ENCODE assay signal across 22 cellular contexts in the genomic region with DNA sequence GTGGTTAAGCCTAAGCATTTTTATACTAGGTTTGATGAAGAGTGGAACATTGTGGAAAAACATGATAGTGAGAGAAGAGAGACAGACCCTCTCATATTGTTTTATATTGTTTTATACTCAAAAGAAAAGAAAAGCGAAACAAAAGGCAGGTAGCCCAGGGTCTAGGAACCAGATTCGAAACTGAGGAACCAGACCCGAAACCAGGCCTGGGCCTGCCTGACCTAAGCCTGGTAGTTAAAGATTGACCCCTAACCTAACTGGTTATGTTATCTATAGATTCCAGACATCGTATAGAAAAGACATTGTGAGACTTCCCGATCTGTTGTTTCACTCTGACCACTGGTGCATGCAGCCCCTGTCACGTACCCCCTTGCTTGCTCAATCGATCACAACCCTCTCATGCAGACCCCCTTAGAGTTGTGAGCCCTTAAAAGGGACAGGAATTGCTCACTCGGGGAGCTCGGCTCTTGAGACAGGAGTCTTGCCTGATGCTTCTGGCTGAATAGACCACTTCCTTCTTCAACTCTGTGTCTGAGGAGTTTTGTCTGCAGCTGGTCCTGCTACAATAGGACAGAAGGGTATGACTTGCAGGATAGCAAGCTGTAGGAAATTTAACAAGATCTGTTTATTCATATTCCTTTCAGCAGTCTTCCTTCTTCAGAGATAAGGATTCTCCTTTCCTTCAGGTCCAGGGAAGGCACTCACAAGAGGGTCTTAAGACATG.
DNase-seq lines count a peak whose midpoint lies in the region; ATAC-seq, FAIRE-seq and TF ChIP-seq lines count a peak whose summit lies in the region.
"Had no signal": no experiment of that assay in that cellular context is flagged by ENCODE, and none has a peak within 500 bp of the region (broad histone marks: within the 10 kb centered on the region; RNA-seq: fewer than 3 reads in every experiment).

No MANE protein-coding gene starts in this region.

- H3K9ac ChIP-seq in H1 (replicated peaks in 1 of 4; ENCODE audit: extremely low read depth in 1 of 4, low read depth in 3 of 4, low read length in 3 of 4): no peak overlapping the region

- no peak overlapping the region for H3K27ac ChIP-seq in H1 (ENCODE audit: low read depth, low read length)
- no peak overlapping the region for H3K27ac ChIP-seq in ascending aorta
- no peak overlapping the region for H3K27ac ChIP-seq in thyroid gland
- H3K27ac ChIP-seq: suprapubic skin, vagina had no signal

- H4K5ac ChIP-seq in H1 (ENCODE audit: insufficient read length, low read depth, low read length): no peak overlapping the region

- no peak overlapping the region for H2AK5ac ChIP-seq in H1 (ENCODE audit: low read depth, low read length)

- peaks cover 0 to 7% of the 10 kb centered on the region in 2 experiments; a peak in 2 of 4 replicates for H3K9me3 ChIP-seq in H1 (ENCODE audit: insufficient read depth in 2 of 2, low read depth in 1 of 2, low read length in 1 of 2)
- no peaks in the 10 kb centered on the region for H3K9me3 ChIP-seq in ascending aorta
- H3K9me3 ChIP-seq in thyroid gland: no peaks in the 10 kb centered on the region
- H3K9me3 ChIP-seq: vagina had no signal

- H3K4me3 ChIP-seq in H1 (ENCODE audit: extremely low read depth in 1 of 4, insufficient read depth in 2 of 4, low read depth in 3 of 4, low read length in 4 of 4) (no peak overlapping the region), ascending aorta (no peak overlapping the region), thyroid gland (replicated peaks in 1 of 3) (no peak overlapping the region)
- H3K4me3 ChIP-seq: suprapubic skin, vagina had no signal

- H4K91ac ChIP-seq in H1 (replicated peaks; ENCODE audit: insufficient read length, low read length): no peak overlapping the region

- DNase-seq in H1 (ENCODE audit: low read depth in 1 of 2, low spot score in 2 of 2): no peak
- no peak for DNase-seq in stimulated activated naive CD4-positive, alpha-beta T cell (lab: John Stamatoyannopoulos, UW)
- DNase-seq in ascending aorta (ENCODE audit: low spot score in 2 of 2): no peak
- DNase-seq in mesenteric fat pad (ENCODE audit: low spot score): no peak
- no peak for DNase-seq in thyroid gland
- DNase-seq: activated T-cell treated with anti-CD3 and anti-CD28 coated beads, Interleukin-2, amount 50 U/mL, for 72 hours; C1 segment of cervical spinal cord; central memory CD4-positive, alpha-beta T cell; dermis blood vessel endothelial cell; EL; mammary epithelial cell; NCI-H1105; NCI-H2029; NCI-H226; NCI-H82 had no signal

- H3K79me2 ChIP-seq in H1 (ENCODE audit: control insufficient read depth in 1 of 2, insufficient read depth in 2 of 2, low read length in 2 of 2): no peaks in the 10 kb centered on the region

- no peak for TF ChIP-seq RAD21 in H1 (IDR thresholded peaks at IDR 0.05 in 1 of 2, conservative IDR thresholded peaks at IDR 0.05 in 1 of 2; ENCODE audit: low read depth in 2 of 2, low read length in 2 of 2)

- H3K14ac ChIP-seq in H1 (ENCODE audit: insufficient read length): no peak overlapping the region

- no peak overlapping the region for H2AFZ ChIP-seq in H1 (ENCODE audit: low read length)

- no peaks in the 10 kb centered on the region for H4K20me1 ChIP-seq in H1 (replicated peaks in 1 of 2; ENCODE audit: control insufficient read depth in 1 of 2, insufficient read depth in 2 of 2, low read length in 2 of 2)

- H3K23ac ChIP-seq in H1 (ENCODE audit: insufficient read length): no peak overlapping the region

- FAIRE-seq in H1 (lab: Jason Lieb, UNC): no peak
- FAIRE-seq: astrocyte had no signal

- no peak overlapping the region for H3K18ac ChIP-seq in H1 (ENCODE audit: extremely low read depth, low read length)

- peak; percentile 64 for ATAC-seq in GM18867 (IDR thresholded peaks at IDR 0.05; ENCODE audit: unreplicated experiment)
- peak; percentile 51 for ATAC-seq in GM21528 (IDR thresholded peaks at IDR 0.05; ENCODE audit: low FRiP score, unreplicated experiment)
- peak; percentile 69 for ATAC-seq in HG03175 (IDR thresholded peaks at IDR 0.05; ENCODE audit: unreplicated experiment)
- ATAC-seq: activated T-cell treated with anti-CD3 and anti-CD28 coated beads, Interleukin-2, amount 50 U/mL, for 72 hours; Right ventricle myocardium inferior had no signal

- no peak for TF ChIP-seq EP300 in H1 (IDR thresholded peaks at IDR 0.05; ENCODE audit: borderline replicate concordance in 1 of 2, low read depth in 2 of 2, low read length in 2 of 2)

- no peak overlapping the region for H2BK120ac ChIP-seq in H1 (replicated peaks; ENCODE audit: low read depth, low read length)

- no peak overlapping the region for H3K4me2 ChIP-seq in H1 (ENCODE audit: insufficient read depth in 1 of 2, low read depth in 2 of 2, low read length in 2 of 2)

- no peak overlapping the region for H2BK15ac ChIP-seq in H1 (ENCODE audit: low read length)

- no peak overlapping the region for H4K8ac ChIP-seq in H1 (ENCODE audit: extremely low read depth, insufficient read depth, low read length)

- H3K79me1 ChIP-seq in H1 (ENCODE audit: low read depth, low read length): no peaks in the 10 kb centered on the region

- intact Hi-C loops in ascending aorta (cut with DNase I): no loop called here
- intact Hi-C loops in thyroid gland (cut with DNase I): no loop called here

- 84% methylated on average over 9 of the region's 9 CpGs; no CpG with 5 or more reads in 1 of the 2 experiments for WGBS in H1 (ENCODE audit: extremely low coverage in 1 of 2, insufficient coverage in 1 of 2, insufficient read length in 1 of 2, insufficient replicate concordance in 2 of 2, low coverage in 1 of 2, low lambda C conversion rate in 2 of 2, missing lambda C conversion rate in 1 of 2), 2 experiments
- WGBS in thyroid gland, 2 donors: 71 to 73% methylated on average over 9 of the region's 9 CpGs

- H2BK5ac ChIP-seq in H1 (ENCODE audit: low read depth, low read length): peak overlapping the region; percentile 5; the same call in 1 of the 2 replicates

- CTCF ChIA-PET in H1 (lab: Charles Lee; ENCODE audit: partially characterized antibody): no interaction called here

- no peak for TF ChIP-seq POLR2A in H1 (IDR thresholded peaks at IDR 0.05; ENCODE audit: control extremely low read depth in 1 of 2, low read depth in 2 of 2, low read length in 2 of 2)
- TF ChIP-seq POLR2A in thyroid gland (IDR thresholded peaks at IDR 0.05): no peak

- no peaks in the 10 kb centered on the region; the same call in 1 of the 2 replicates for H3K23me2 ChIP-seq in H1 (ENCODE audit: low read depth, low read length)

- no peak overlapping the region for H3K4ac ChIP-seq in H1 (replicated peaks; ENCODE audit: insufficient read length, low read depth, low read length)

- no peak overlapping the region for H2BK20ac ChIP-seq in H1 (ENCODE audit: low read length)

- no peak for TF ChIP-seq CTCF in H1 (IDR thresholded peaks at IDR 0.05; ENCODE audit: control extremely low read depth in 1 of 3, insufficient read depth in 1 of 3, low read depth in 1 of 3, low read length in 3 of 3)
- no peak for TF ChIP-seq CTCF in ascending aorta (IDR thresholded peaks at IDR 0.05)
- TF ChIP-seq CTCF in thyroid gland (IDR thresholded peaks at IDR 0.05): no peak

- H3K36me3 ChIP-seq in H1 (ENCODE audit: control insufficient read depth in 2 of 4, insufficient read depth in 4 of 4, low read length in 3 of 4): peaks cover 0 to 5% (median under 1%) of the 10 kb centered on the region in 4 experiments; a peak in 3 of 8 replicates
- H3K36me3 ChIP-seq in ascending aorta: no peaks in the 10 kb centered on the region
- no peaks in the 10 kb centered on the region for H3K36me3 ChIP-seq in thyroid gland
- H3K36me3 ChIP-seq: suprapubic skin, vagina had no signal

- peak overlapping the region; percentile 55; the same call in 1 of the 2 replicates for H2BK12ac ChIP-seq in H1 (ENCODE audit: low read depth, low read length)

- no peak overlapping the region for H3K56ac ChIP-seq in H1 (replicated peaks; ENCODE audit: insufficient read length, low read depth, low read length)

- H3K27me3 ChIP-seq in H1 (replicated peaks in 1 of 4; ENCODE audit: control insufficient read depth in 3 of 4, extremely low read depth in 1 of 4, insufficient read depth in 3 of 4, low read length in 3 of 4) (no peaks in the 10 kb centered on the region), ascending aorta (no peaks in the 10 kb centered on the region), thyroid gland (no peaks in the 10 kb centered on the region)
- H3K27me3 ChIP-seq: suprapubic skin, vagina had no signal

- H3K4me1 ChIP-seq in H1 (replicated peaks in 1 of 4; ENCODE audit: control insufficient read depth in 3 of 4, insufficient read depth in 4 of 4, low read length in 3 of 4): peaks cover 0 to 13% (median 4%) of the 10 kb centered on the region in 4 experiments; a peak in 2 of 7 replicates
- H3K4me1 ChIP-seq in ascending aorta: no peaks in the 10 kb centered on the region
- H3K4me1 ChIP-seq in thyroid gland: no peaks in the 10 kb centered on the region
- H3K4me1 ChIP-seq: suprapubic skin, vagina had no signal

- POLR2A ChIA-PET in H1 (lab: Charles Lee; ENCODE audit: partially characterized antibody): interaction anchor here (0.7 to 0.9 kb wide), 2 partner anchors 10 to 514 kb away, joined by 3 to 4 read pairs; no protein-coding TSS in a partner anchor

TF ChIP-seq in H1, 55 proteins besides CTCF, POLR2A, EP300 and RAD21 (continues in another document):
- TF ChIP-seq KDM5A (IDR thresholded peaks at IDR 0.05; ENCODE audit: low read length) (no peak), POU5F1 (IDR thresholded peaks at IDR 0.05; ENCODE audit: low read depth, low read length) (no peak), CHD2 (IDR thresholded peaks at IDR 0.05; ENCODE audit: low read length) (no peak), SIX5 (IDR thresholded peaks at IDR 0.05; ENCODE audit: low read depth, low read length) (no peak), SP2 (IDR thresholded peaks at IDR 0.05; ENCODE audit: low read length) (no peak), CREB1 (IDR thresholded peaks at IDR 0.05) (no peak)
- TF ChIP-seq, protein P1, sequence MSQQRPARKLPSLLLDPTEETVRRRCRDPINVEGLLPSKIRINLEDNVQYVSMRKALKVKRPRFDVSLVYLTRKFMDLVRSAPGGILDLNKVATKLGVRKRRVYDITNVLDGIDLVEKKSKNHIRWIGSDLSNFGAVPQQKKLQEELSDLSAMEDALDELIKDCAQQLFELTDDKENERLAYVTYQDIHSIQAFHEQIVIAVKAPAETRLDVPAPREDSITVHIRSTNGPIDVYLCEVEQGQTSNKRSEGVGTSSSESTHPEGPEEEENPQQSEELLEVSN (IDR thresholded peaks at IDR 0.05): no peak
- TF ChIP-seq, protein P2, sequence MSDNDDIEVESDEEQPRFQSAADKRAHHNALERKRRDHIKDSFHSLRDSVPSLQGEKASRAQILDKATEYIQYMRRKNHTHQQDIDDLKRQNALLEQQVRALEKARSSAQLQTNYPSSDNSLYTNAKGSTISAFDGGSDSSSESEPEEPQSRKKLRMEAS (IDR thresholded peaks at IDR 0.05): no peak
- TF ChIP-seq, protein P3, sequence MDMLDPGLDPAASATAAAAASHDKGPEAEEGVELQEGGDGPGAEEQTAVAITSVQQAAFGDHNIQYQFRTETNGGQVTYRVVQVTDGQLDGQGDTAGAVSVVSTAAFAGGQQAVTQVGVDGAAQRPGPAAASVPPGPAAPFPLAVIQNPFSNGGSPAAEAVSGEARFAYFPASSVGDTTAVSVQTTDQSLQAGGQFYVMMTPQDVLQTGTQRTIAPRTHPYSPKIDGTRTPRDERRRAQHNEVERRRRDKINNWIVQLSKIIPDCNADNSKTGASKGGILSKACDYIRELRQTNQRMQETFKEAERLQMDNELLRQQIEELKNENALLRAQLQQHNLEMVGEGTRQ (IDR thresholded peaks at IDR 0.05; ENCODE audit: low read length): no peak
